15 cellular contexts compared by ENCODE assay signal in genomic region chr4:2662598-2662997, GRCh38.
DNase-seq lines count a peak whose midpoint lies in the region; ATAC-seq and TF ChIP-seq lines count a peak whose summit lies in the region.
"Had no signal": no experiment of that assay in that cellular context is flagged by ENCODE, and none has a peak within 500 bp of the region (broad histone marks: within the 10 kb centered on the region; RNA-seq: fewer than 3 reads in every experiment).

No MANE protein-coding gene starts in this region.

- ATAC-seq in RWPE2 (ENCODE audit: low read depth) (peak; percentile 53), HG03097 (IDR thresholded peaks at IDR 0.05; ENCODE audit: low FRiP score, unreplicated experiment) (no peak), left colon (no peak)
- ATAC-seq: SK-N-SH treated with all-trans-retinoic acid at 6 μM for 48 hours had no signal

- H2AK5ac ChIP-seq in trophoblast cell (ENCODE audit: low read length), result no peak overlapping the region

- H3K14ac ChIP-seq in trophoblast cell (ENCODE audit: low read length), result no peak overlapping the region

- H3K79me2 ChIP-seq in trophoblast cell (ENCODE audit: control insufficient read depth, insufficient read depth, low read length, poor library complexity), result no peaks in the 10 kb centered on the region

- H2BK120ac ChIP-seq in trophoblast cell (ENCODE audit: insufficient read depth, low read length, poor library complexity), result no peak overlapping the region

- H4K8ac ChIP-seq in trophoblast cell (ENCODE audit: low read depth, low read length), result no peak overlapping the region

- H3K4me1 ChIP-seq in RWPE2 (ENCODE audit: insufficient read depth, poor library complexity, severe bottlenecking) (peaks cover 4% of the 10 kb centered on the region), esophagus squamous epithelium (peaks cover 0 to 40% (median 14%) of the 10 kb centered on the region in 3 donors), trophoblast cell (ENCODE audit: control insufficient read depth in 1 of 2, insufficient read depth in 2 of 2, low read length in 2 of 2) (peaks cover 2 to 3% of the 10 kb centered on the region in 2 experiments)

- H3K4ac ChIP-seq in trophoblast cell (ENCODE audit: low read depth, low read length), result no peak overlapping the region

- no peaks in the 10 kb centered on the region for H3K27me3 ChIP-seq in RWPE2 (ENCODE audit: insufficient read depth, poor library complexity, severe bottlenecking)
- H3K27me3 ChIP-seq in esophagus squamous epithelium, result no peaks in the 10 kb centered on the region
- H3K27me3 ChIP-seq in trophoblast cell (ENCODE audit: insufficient read depth, low read length), result no peaks in the 10 kb centered on the region

- H2AFZ ChIP-seq in trophoblast cell (ENCODE audit: insufficient read depth, low read length, poor library complexity), result no peak overlapping the region

- H3K79me1 ChIP-seq in trophoblast cell (ENCODE audit: low read length), result no peaks in the 10 kb centered on the region

- peak; percentile 91 for DNase-seq in EH (ENCODE audit: low read depth)
- DNase-seq in RWPE2 (ENCODE audit: low spot score), result no peak
- DNase-seq in esophagus squamous epithelium (lab: John Stamatoyannopoulos, UW), result no peak
- DNase-seq in trophoblast cell, result peak; percentile 60 to 85
- DNase-seq in mucosa of gallbladder (ENCODE audit: low spot score), result no peak
- no peak for DNase-seq in activated CD4-positive, alpha-beta T cell treated with anti-CD3 and anti-CD28 coated beads for 48 hours
- no peak for DNase-seq in left colon
- DNase-seq: activated CD4-positive, CD25-positive, alpha-beta regulatory T cell treated with anti-CD3 and anti-CD28 coated beads, Interleukin-2, amount 50 U/mL, for 72 hours; Calu3; central memory CD4-positive, alpha-beta T cell; NCI-H1694 treated with DMSO at 0.1 percent for 48 hours; stimulated activated CD4-positive, alpha-beta T cell treated with anti-CD3 and anti-CD28 coated beads, Interleukin-4, amount 100 ng/mL, for 4 hours had no signal

- H3K4me3 ChIP-seq in RWPE2 (ENCODE audit: severe bottlenecking), result no peak overlapping the region
- no peak overlapping the region for H3K4me3 ChIP-seq in esophagus squamous epithelium
- H3K4me3 ChIP-seq in trophoblast cell (ENCODE audit: low read depth, low read length), result no peak overlapping the region
- H3K4me3 ChIP-seq: prostate gland had no signal

- H3K36me3 ChIP-seq in RWPE2 (ENCODE audit: low read depth), result peaks cover 64% of the 10 kb centered on the region
- H3K36me3 ChIP-seq in esophagus squamous epithelium, result peaks cover 8 to 77% (median 10%) of the 10 kb centered on the region in 3 donors
- peaks cover 31% of the 10 kb centered on the region in 2 experiments for H3K36me3 ChIP-seq in trophoblast cell (ENCODE audit: control insufficient read depth in 1 of 2, insufficient read depth in 2 of 2, low read length in 2 of 2)

- TF ChIP-seq POLR2A in esophagus squamous epithelium (IDR thresholded peaks at IDR 0.05), result no peak

- no peak overlapping the region for H3K23ac ChIP-seq in trophoblast cell (ENCODE audit: low read length)

- H3K9ac ChIP-seq in trophoblast cell (ENCODE audit: low read length), result no peak overlapping the region

- no peak overlapping the region for H2BK5ac ChIP-seq in trophoblast cell (ENCODE audit: low read depth, low read length, poor library complexity)

- H3K27ac ChIP-seq in RWPE2 (ENCODE audit: poor library complexity, severe bottlenecking) (no peak overlapping the region), esophagus squamous epithelium (peak overlapping the region in 3 of 4 donors; percentile 50 to 81 (median 66)), trophoblast cell (ENCODE audit: low read depth, low read length) (no peak overlapping the region)

- WGBS in esophagus squamous epithelium, 2 donors, result 73 to 84% methylated on average over 4 of the region's 4 CpGs
- WGBS in trophoblast cell (ENCODE audit: extremely low coverage, insufficient coverage, insufficient read length), result no CpG with 5 or more reads among the region's 4 CpGs

- H4K12ac ChIP-seq in trophoblast cell (ENCODE audit: low read depth, low read length), result no peak overlapping the region

- intact Hi-C loops in esophagus squamous epithelium (cut with DNase I) (no loop called here), left colon (cut with DNase I, micrococcal nuclease) (no loop called here)

- H2BK12ac ChIP-seq in trophoblast cell (ENCODE audit: low read length), result no peak overlapping the region

- no peak overlapping the region for H3K18ac ChIP-seq in trophoblast cell (ENCODE audit: low read length)

- no peak overlapping the region for H3K4me2 ChIP-seq in trophoblast cell (ENCODE audit: low read length)

- H4K91ac ChIP-seq in trophoblast cell (ENCODE audit: low read depth, low read length), result no peak overlapping the region

- H3K9me3 ChIP-seq in RWPE2 (ENCODE audit: severe bottlenecking) (no peaks in the 10 kb centered on the region), esophagus squamous epithelium (no peaks in the 10 kb centered on the region), trophoblast cell (ENCODE audit: insufficient read depth, low read depth, low read length) (no peaks in the 10 kb centered on the region)
- H3K9me3 ChIP-seq: prostate gland had no signal

- no peak for TF ChIP-seq CTCF in RWPE2 (IDR thresholded peaks at IDR 0.05; ENCODE audit: poor library complexity, severe bottlenecking)
- no peak for TF ChIP-seq CTCF in esophagus squamous epithelium (IDR thresholded peaks at IDR 0.05)

Comparison
In these comparisons a context has a peak if more than half of its experiments do, and no peak if none do; other contexts are left out.
1. DNase-seq: peak in EH (single experiment) and trophoblast cell (2 of 2); none in RWPE2 (single experiment), esophagus squamous epithelium (single experiment), mucosa of gallbladder (single experiment), activated CD4-positive, alpha-beta T cell treated with anti-CD3 and anti-CD28 coated beads for 48 hours (single experiment) and left colon (0 of 2).
2. H3K27ac ChIP-seq: peak in esophagus squamous epithelium (3 of 4); none in RWPE2 (single experiment) and trophoblast cell (single experiment).